In the genomic region with DNA sequence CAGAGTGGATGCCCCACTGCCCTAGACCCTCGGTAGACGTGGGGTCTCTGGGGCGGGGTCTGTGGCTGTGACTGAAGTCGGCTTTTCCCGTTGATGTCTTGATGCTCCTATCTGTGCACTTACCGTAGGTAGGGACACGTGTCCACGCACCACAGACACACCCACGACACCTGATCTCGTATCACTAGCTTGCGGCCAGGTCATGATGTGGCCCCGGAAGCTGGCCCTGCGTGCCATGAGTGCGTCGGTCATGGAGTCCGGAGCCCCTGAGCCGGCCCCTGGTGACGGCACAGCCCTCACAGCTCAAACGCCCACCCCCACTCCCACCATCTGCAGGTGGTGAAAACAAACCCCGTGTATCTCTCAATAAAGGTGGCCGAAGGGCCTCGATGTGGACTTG, we compare ENCODE assay signal across 22 cellular contexts. TPM values are rescaled to one million over a fixed set of nuclear protein-coding genes. Genes with fewer than 3 reads are reported as not detected.
"Had no signal": no experiment of that assay in that cellular context is flagged by ENCODE, and none has a peak within 500 bp of the region (broad histone marks: within the 10 kb centered on the region; RNA-seq: fewer than 3 reads in every experiment).

No MANE protein-coding gene starts in this region.

- H3K9me3 ChIP-seq: esophagus squamous epithelium, lower lobe of right lung, prostate gland, right lobe of liver, suprapubic skin had no signal

- H3K27ac Mint-ChIP-seq: activated CD4-positive, alpha-beta memory T cell treated with anti-CD3 and anti-CD28 coated beads, Interleukin-2, amount 10 ng/mL, durations not matched to agents 7 days and 5 days; activated CD8-positive, alpha-beta memory T cell treated with anti-CD3 and anti-CD28 coated beads, Interleukin-2, amount 10 ng/mL, durations not matched to agents 7 days and 5 days; activated naive CD8-positive, alpha-beta T cell treated with anti-CD3 and anti-CD28 coated beads for 36 hours; activated T-helper 17 cell treated with anti-CD3 and anti-CD28 coated beads, Interleukin-2, amount 50 U/mL, for 72 hours; effector memory CD8-positive, alpha-beta T cell; nephron progenitor cell; stimulated activated naive CD8-positive, alpha-beta T cell treated with anti-CD3 and anti-CD28 coated beads, Interleukin-15, amount 100 ng/mL, for 72 hours; T-helper 2 cell treated with Interferon-gamma antibody and Interleukin-4, amounts not matched to agents 5 μg/mL and 100 μg/mL, for 36 hours; type B pancreatic cell; WTC11 had no signal

- H3K4me3 ChIP-seq: cardiac muscle cell, esophagus squamous epithelium, lower lobe of right lung, prostate gland, right lobe of liver, suprapubic skin had no signal

- DNase-seq: activated CD4-positive, alpha-beta memory T cell treated with anti-CD3 and anti-CD28 coated beads, Interleukin-2, amount 10 ng/mL, durations not matched to agents 7 days and 5 days; activated CD4-positive, alpha-beta T cell treated with anti-CD3 and anti-CD28 coated beads for 4 hours; activated CD8-positive, alpha-beta memory T cell treated with anti-CD3 and anti-CD28 coated beads, Interleukin-2, amount 10 ng/mL, durations not matched to agents 7 days and 5 days; activated naive CD4-positive, alpha-beta T cell; activated naive CD8-positive, alpha-beta T cell treated with anti-CD3 and anti-CD28 coated beads for 36 hours; amniotic stem cell; effector memory CD8-positive, alpha-beta T cell; esophagus squamous epithelium; nephron progenitor cell; small intestine; stimulated activated CD4-positive, alpha-beta T cell treated with anti-CD3 and anti-CD28 coated beads, Interleukin-4, amount 100 ng/mL, for 1 hour; stimulated activated naive CD8-positive, alpha-beta T cell treated with anti-CD3 and anti-CD28 coated beads, Interleukin-15, amount 100 ng/mL, for 72 hours had no signal

- ATAC-seq: activated CD8-positive, alpha-beta memory T cell treated with anti-CD3 and anti-CD28 coated beads, Interleukin-2, amount 10 ng/mL, durations not matched to agents 7 days and 5 days; activated T-helper 17 cell treated with anti-CD3 and anti-CD28 coated beads, Interleukin-2, amount 50 U/mL, for 72 hours; effector memory CD8-positive, alpha-beta T cell; lower lobe of right lung; right lobe of liver; stimulated activated naive CD8-positive, alpha-beta T cell treated with anti-CD3 and anti-CD28 coated beads, Interleukin-15, amount 100 ng/mL, for 72 hours; WTC11 had no signal

- H3K36me3 Mint-ChIP-seq: activated CD8-positive, alpha-beta memory T cell treated with anti-CD3 and anti-CD28 coated beads, Interleukin-2, amount 10 ng/mL, durations not matched to agents 7 days and 5 days; activated naive CD8-positive, alpha-beta T cell treated with anti-CD3 and anti-CD28 coated beads for 36 hours; type B pancreatic cell; WTC11 had no signal

- H3K9me3 Mint-ChIP-seq: activated CD4-positive, alpha-beta memory T cell treated with anti-CD3 and anti-CD28 coated beads, Interleukin-2, amount 10 ng/mL, durations not matched to agents 7 days and 5 days; activated naive CD8-positive, alpha-beta T cell treated with anti-CD3 and anti-CD28 coated beads for 36 hours; activated T-helper 17 cell treated with anti-CD3 and anti-CD28 coated beads, Interleukin-2, amount 50 U/mL, for 72 hours; effector memory CD8-positive, alpha-beta T cell; stimulated activated naive CD8-positive, alpha-beta T cell treated with anti-CD3 and anti-CD28 coated beads, Interleukin-15, amount 100 ng/mL, for 72 hours; T-helper 2 cell treated with Interferon-gamma antibody and Interleukin-4, amounts not matched to agents 5 μg/mL and 100 μg/mL, for 36 hours; WTC11 had no signal

- H3K4me1 Mint-ChIP-seq: activated CD4-positive, alpha-beta memory T cell treated with anti-CD3 and anti-CD28 coated beads, Interleukin-2, amount 10 ng/mL, durations not matched to agents 7 days and 5 days; activated CD8-positive, alpha-beta memory T cell treated with anti-CD3 and anti-CD28 coated beads, Interleukin-2, amount 10 ng/mL, durations not matched to agents 7 days and 5 days; WTC11 had no signal

- H3K27me3 Mint-ChIP-seq: activated naive CD8-positive, alpha-beta T cell treated with anti-CD3 and anti-CD28 coated beads for 36 hours; activated T-helper 17 cell treated with anti-CD3 and anti-CD28 coated beads, Interleukin-2, amount 50 U/mL, for 72 hours; type B pancreatic cell had no signal

- H3K36me3 ChIP-seq: cardiac muscle cell, esophagus squamous epithelium, lower lobe of right lung, prostate gland, right lobe of liver, suprapubic skin had no signal

- H3K4me1 ChIP-seq: lower lobe of right lung, prostate gland, right lobe of liver had no signal

- H3K4me3 Mint-ChIP-seq: activated CD4-positive, alpha-beta memory T cell treated with anti-CD3 and anti-CD28 coated beads, Interleukin-2, amount 10 ng/mL, durations not matched to agents 7 days and 5 days; activated CD8-positive, alpha-beta memory T cell treated with anti-CD3 and anti-CD28 coated beads, Interleukin-2, amount 10 ng/mL, durations not matched to agents 7 days and 5 days; activated naive CD8-positive, alpha-beta T cell treated with anti-CD3 and anti-CD28 coated beads for 36 hours; activated T-helper 17 cell treated with anti-CD3 and anti-CD28 coated beads, Interleukin-2, amount 50 U/mL, for 72 hours; effector memory CD8-positive, alpha-beta T cell; nephron progenitor cell; stimulated activated naive CD8-positive, alpha-beta T cell treated with anti-CD3 and anti-CD28 coated beads, Interleukin-15, amount 100 ng/mL, for 72 hours; T-helper 2 cell treated with Interferon-gamma antibody and Interleukin-4, amounts not matched to agents 5 μg/mL and 100 μg/mL, for 36 hours; type B pancreatic cell; WTC11 had no signal

RNA-seq across cellular contexts. Expression of a gene that starts 53.7 kb away (rescaled TPM):
- total RNA-seq: activated CD4-positive, alpha-beta memory T cell treated with anti-CD3 and anti-CD28 coated beads, Interleukin-2, amount 10 ng/mL, durations not matched to agents 7 days and 5 days; activated CD8-positive, alpha-beta memory T cell treated with anti-CD3 and anti-CD28 coated beads, Interleukin-2, amount 10 ng/mL, durations not matched to agents 7 days and 5 days; activated naive CD8-positive, alpha-beta T cell treated with anti-CD3 and anti-CD28 coated beads for 36 hours; activated T-helper 17 cell treated with anti-CD3 and anti-CD28 coated beads, Interleukin-2, amount 50 U/mL, for 72 hours; lower lobe of right lung; mesenteric fat pad had no signal

RNA-seq across cellular contexts. Expression of a gene that starts 54.5 kb away (rescaled TPM):
- total RNA-seq: activated CD4-positive, alpha-beta memory T cell treated with anti-CD3 and anti-CD28 coated beads, Interleukin-2, amount 10 ng/mL, durations not matched to agents 7 days and 5 days; activated T-helper 17 cell treated with anti-CD3 and anti-CD28 coated beads, Interleukin-2, amount 50 U/mL, for 72 hours had no signal
